ENCODE assay signal across 18 cellular contexts in genomic region chr22:46979506-46979905, GRCh38.
DNase-seq lines count a peak whose midpoint lies in the region; ATAC-seq and TF ChIP-seq lines count a peak whose summit lies in the region.
"Had no signal": no experiment of that assay in that cellular context is flagged by ENCODE, and none has a peak within 500 bp of the region (broad histone marks: within the 10 kb centered on the region; RNA-seq: fewer than 3 reads in every experiment).

No MANE protein-coding gene starts in this region.

- H3K9ac ChIP-seq in colonic mucosa (ENCODE audit: low read depth in 2 of 2, low read length in 2 of 2): no peak overlapping the region

- no peaks in the 10 kb centered on the region for H3K4me1 ChIP-seq in colonic mucosa
- no peaks in the 10 kb centered on the region for H3K4me1 ChIP-seq in right cardiac atrium (ENCODE audit: control insufficient read depth, insufficient read depth, low read length)

- H3K4me3 ChIP-seq in colonic mucosa (no peak overlapping the region), right cardiac atrium (ENCODE audit: low read length) (no peak overlapping the region)
- H3K4me3 ChIP-seq: GM23338 had no signal

- 98% methylated on average over 12 of the region's 12 CpGs for WGBS in right cardiac atrium

- H3K36me3 Mint-ChIP-seq in T-helper 17 cell (ENCODE audit: low read depth) (peaks cover 10% of the 10 kb centered on the region), osteocyte (ENCODE audit: unreplicated experiment) (peaks cover 39% of the 10 kb centered on the region)
- H3K36me3 Mint-ChIP-seq in activated T-helper 17 cell treated with anti-CD3 and anti-CD28 coated beads, Interleukin-2, amount 50 U/mL, for 72 hours (ENCODE audit: low read depth): peaks cover 87% of the 10 kb centered on the region

- peak overlapping the region; percentile 67 for H3K27ac Mint-ChIP-seq in T-helper 17 cell
- peak overlapping the region; percentile 58 for H3K27ac Mint-ChIP-seq in activated T-helper 17 cell treated with anti-CD3 and anti-CD28 coated beads, Interleukin-2, amount 50 U/mL, for 72 hours
- no peak overlapping the region for H3K27ac Mint-ChIP-seq in osteocyte (ENCODE audit: unreplicated experiment)
- H3K27ac Mint-ChIP-seq: CD4-positive, alpha-beta memory T cell; GM23338; H9 had no signal

- intact Hi-C loops in sciatic nerve (cut with DNase I) (no loop called here), colonic mucosa (cut with DNase I) (no loop called here), right cardiac atrium (cut with DNase I) (no loop called here)

- no peaks in the 10 kb centered on the region for H3K9me3 Mint-ChIP-seq in activated T-helper 17 cell treated with anti-CD3 and anti-CD28 coated beads, Interleukin-2, amount 50 U/mL, for 72 hours
- peaks cover 5% of the 10 kb centered on the region for H3K9me3 Mint-ChIP-seq in osteocyte (ENCODE audit: unreplicated experiment)
- H3K9me3 Mint-ChIP-seq: CD4-positive, alpha-beta memory T cell; GM23338; H9 had no signal

- ATAC-seq in T-helper 17 cell (no peak), sciatic nerve (no peak), right cardiac atrium (no peak)
- no peak for ATAC-seq in activated T-helper 17 cell treated with anti-CD3 and anti-CD28 coated beads, Interleukin-2, amount 50 U/mL, for 72 hours (replicated peaks)
- ATAC-seq: GM23338, HCT116 had no signal

- no peaks in the 10 kb centered on the region for H3K27me3 ChIP-seq in colonic mucosa
- no peaks in the 10 kb centered on the region for H3K27me3 ChIP-seq in right cardiac atrium (ENCODE audit: control insufficient read depth, insufficient read depth)

- DNase-seq in T-helper 17 cell (no peak), osteocyte (ENCODE audit: extremely low spot score, unreplicated experiment) (peak; percentile 59), sciatic nerve (ENCODE audit: low spot score) (peak; percentile 38), colonic mucosa (no peak), right cardiac atrium (no peak), NCI-H1417 treated with DMSO at 0.1 percent for 48 hours (lab: John Stamatoyannopoulos, UW) (no peak), OCI-M1 (lab: John Stamatoyannopoulos, UW) (no peak)
- DNase-seq: C1 segment of cervical spinal cord; Calu3; CD4-positive, alpha-beta memory T cell; COR-L47; DMS53; DMS79 treated with DMSO at 0.1 percent for 48 hours; GF-D8; H9 had no signal

- no peaks in the 10 kb centered on the region for H3K27me3 Mint-ChIP-seq in T-helper 17 cell
- H3K27me3 Mint-ChIP-seq in activated T-helper 17 cell treated with anti-CD3 and anti-CD28 coated beads, Interleukin-2, amount 50 U/mL, for 72 hours: no peaks in the 10 kb centered on the region
- no peaks in the 10 kb centered on the region for H3K27me3 Mint-ChIP-seq in osteocyte (ENCODE audit: unreplicated experiment)
- H3K27me3 Mint-ChIP-seq: CD4-positive, alpha-beta memory T cell had no signal

- no peaks in the 10 kb centered on the region for H3K9me3 ChIP-seq in T-helper 17 cell (ENCODE audit: control insufficient read depth, low read length, poor library complexity, severe bottlenecking)
- H3K9me3 ChIP-seq in colonic mucosa: no peaks in the 10 kb centered on the region
- no peaks in the 10 kb centered on the region for H3K9me3 ChIP-seq in right cardiac atrium (ENCODE audit: control insufficient read depth, low read length)

- TF ChIP-seq CTCF in osteocyte (IDR thresholded peaks at IDR 0.05): no peak
- no peak for TF ChIP-seq CTCF in colonic mucosa (IDR thresholded peaks at IDR 0.05)

- H3K4me1 Mint-ChIP-seq in T-helper 17 cell (peaks cover 27% of the 10 kb centered on the region), osteocyte (ENCODE audit: unreplicated experiment) (peaks cover 4% of the 10 kb centered on the region)
- peaks cover 21% of the 10 kb centered on the region for H3K4me1 Mint-ChIP-seq in activated T-helper 17 cell treated with anti-CD3 and anti-CD28 coated beads, Interleukin-2, amount 50 U/mL, for 72 hours

- H3K27ac ChIP-seq in colonic mucosa (no peak overlapping the region), right cardiac atrium (ENCODE audit: low read length) (no peak overlapping the region)

- H3K4me3 Mint-ChIP-seq in T-helper 17 cell (no peak overlapping the region), osteocyte (ENCODE audit: unreplicated experiment) (no peak overlapping the region)
- H3K4me3 Mint-ChIP-seq in activated T-helper 17 cell treated with anti-CD3 and anti-CD28 coated beads, Interleukin-2, amount 50 U/mL, for 72 hours: no peak overlapping the region
- H3K4me3 Mint-ChIP-seq: CD4-positive, alpha-beta memory T cell; GM23338; H9 had no signal

- no peaks in the 10 kb centered on the region for H3K36me3 ChIP-seq in colonic mucosa

Comparison
In these comparisons a context has a peak if more than half of its experiments do, and no peak if none do; other contexts are left out.
1. DNase-seq: peak in osteocyte (single experiment) and sciatic nerve (single experiment); none in T-helper 17 cell (0 of 3), colonic mucosa (single experiment), right cardiac atrium (0 of 3), NCI-H1417 treated with DMSO at 0.1 percent for 48 hours (single experiment) and OCI-M1 (single experiment).